ENCODE assay signal across 8 cellular contexts in the genomic region with DNA sequence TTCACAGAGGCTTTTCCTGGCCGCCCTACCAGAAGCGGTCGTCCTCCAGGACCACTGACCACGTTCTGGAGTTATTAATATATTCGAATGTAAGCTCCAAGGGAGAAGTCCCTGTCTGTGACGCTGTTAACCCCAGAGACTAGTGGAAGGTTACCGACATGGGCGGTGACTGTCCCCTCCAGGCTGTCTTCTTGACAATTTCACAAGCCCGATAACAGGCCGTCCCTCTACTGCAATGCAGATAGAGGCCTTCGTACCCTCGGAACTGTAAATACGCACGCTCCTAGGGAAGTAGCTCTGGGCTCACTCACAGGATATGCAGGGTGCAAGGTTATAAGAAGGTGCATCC. TPM values are rescaled to one million over a fixed set of nuclear protein-coding genes. Genes with fewer than 3 reads are reported as not detected.
DNase-seq lines count a peak whose midpoint lies in the region; ATAC-seq lines count a peak whose summit lies in the region.

No MANE protein-coding gene starts in this region.

- peak; percentile 43 for ATAC-seq in GM21576 (IDR thresholded peaks at IDR 0.05; ENCODE audit: unreplicated experiment)

- 1% methylated on average over 14 of the region's 14 CpGs for WGBS in adipose tissue, 3 donors

- H3K27ac ChIP-seq in adipose tissue (ENCODE audit: low read depth, low read length) = peak overlapping the region; percentile 87

- DNase-seq in EL = peak; percentile 56
- peak; percentile 64 for DNase-seq in Jurkat, Clone E6-1 (ENCODE audit: low read depth, low spot score)
- DNase-seq in RPMI8226 = peak; percentile 55
- DNase-seq in hepatic stellate cell (ENCODE audit: low spot score) = peak; percentile 50
- no peak for DNase-seq in skeletal muscle cell (ENCODE audit: low read depth)
- DNase-seq in central memory CD4-positive, alpha-beta T cell = no peak

- H3K4me3 ChIP-seq in Jurkat, Clone E6-1 (ENCODE audit: low read length) = peak overlapping the region; percentile 87
- H3K4me3 ChIP-seq in skeletal muscle cell (ENCODE audit: low read depth, low read length) = peak overlapping the region; percentile 89

RNA-seq across cellular contexts. Expression of gene RFK, which starts 0.6 kb away (rescaled TPM):
- polyA plus RNA-seq in Jurkat, Clone E6-1 (2012; ENCODE audit: insufficient read depth, insufficient read length) = 31.4 TPM
- 10 to 100 TPM; 11.1 to 12.0 (median 11.9) TPM for polyA plus RNA-seq in adipose tissue

Comparison
In these comparisons a context has a peak if more than half of its experiments do, and no peak if none do; other contexts are left out.
1. DNase-seq: peak in EL (single experiment), Jurkat, Clone E6-1 (single experiment), RPMI8226 (single experiment) and hepatic stellate cell (single experiment); none in skeletal muscle cell (single experiment) and central memory CD4-positive, alpha-beta T cell (single experiment).